9 cellular contexts compared by ENCODE assay signal in the genomic region with DNA sequence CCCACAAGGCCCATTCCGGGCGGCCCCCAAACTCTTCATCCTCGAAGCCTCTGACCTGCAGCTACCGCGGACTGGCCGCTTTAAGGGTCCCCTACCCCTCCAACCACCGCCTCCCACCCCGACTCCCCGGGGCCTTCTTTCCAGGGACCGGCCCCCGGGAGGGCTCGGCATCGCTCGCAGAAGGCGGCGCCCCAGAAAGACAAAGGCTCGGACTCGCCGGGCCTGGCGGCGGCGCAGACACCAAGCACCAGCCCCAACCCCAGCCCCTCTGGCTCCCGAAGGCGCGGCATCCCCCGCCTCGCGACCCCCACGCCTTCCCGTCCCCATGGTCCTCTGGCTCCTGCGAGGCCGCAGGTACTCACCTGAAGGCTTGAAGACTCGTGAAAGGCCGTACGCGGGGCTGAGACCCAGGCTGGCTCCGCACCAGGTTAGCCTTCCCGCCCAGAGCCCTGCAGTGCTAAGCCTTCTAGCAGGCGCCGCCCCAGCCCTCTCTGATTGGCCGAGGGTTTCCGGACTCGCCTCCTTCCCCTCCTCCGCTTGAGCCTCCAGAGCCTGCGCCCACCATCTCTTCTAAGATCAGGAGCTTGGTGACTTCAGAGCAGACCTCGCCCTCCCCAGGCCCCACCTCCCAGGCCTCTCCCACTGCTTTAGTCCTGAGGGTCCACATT. TPM values are rescaled to one million over a fixed set of nuclear protein-coding genes. Genes with fewer than 3 reads are reported as not detected.
A peak's percentile ranks its signal among the peaks of the same experiment; 100 is the strongest.
DNase-seq lines count a peak whose midpoint lies in the region; ATAC-seq, FAIRE-seq and TF ChIP-seq lines count a peak whose summit lies in the region.
"Not testable (repeated sequence)": the region's sequence is repeated elsewhere in the genome, so short reads cannot be mapped to it uniquely, and the experiment has no call there.
"Had no signal": no experiment of that assay in that cellular context is flagged by ENCODE, and none has a peak within 500 bp of the region (broad histone marks: within the 10 kb centered on the region; RNA-seq: fewer than 3 reads in every experiment).

Gene TMSB15C (minus strand): TSS at position 459 of the 668 bp plus-strand sequence.

- not testable (repeated sequence) for FAIRE-seq in A549 (lab: Jason Lieb, UNC)

- not testable (repeated sequence) for DNase-seq in A549 (ENCODE audit: low read depth in 1 of 2, low spot score in 1 of 2); activated CD4-positive, alpha-beta T cell treated with anti-CD3 and anti-CD28 coated beads for 36 hours; Right ventricle myocardium superior; neural progenitor cell (ENCODE audit: low spot score)

- not testable (repeated sequence) for TF ChIP-seq RAD21 in A549 (conservative IDR thresholded peaks at IDR 0.05 in 1 of 2, IDR thresholded peaks at IDR 0.05 in 1 of 2)

- H3K4me3 Mint-ChIP-seq in activated CD4-positive, alpha-beta T cell treated with anti-CD3 and anti-CD28 coated beads for 36 hours; neural progenitor cell: not testable (repeated sequence)

- H3K27ac Mint-ChIP-seq in activated CD4-positive, alpha-beta T cell treated with anti-CD3 and anti-CD28 coated beads for 36 hours; neural progenitor cell: not testable (repeated sequence)

- no CpG with 5 or more reads among the region's 46 CpGs for WGBS in A549 (ENCODE audit: missing lambda C conversion rate)

- POLR2A ChIA-PET in A549 (lab: Yijun Ruan, JAX); activated CD4-positive, alpha-beta T cell treated with anti-CD3 and anti-CD28 coated beads for 36 hours (lab: Charles Lee): not testable (repeated sequence)

- H4K20me1 ChIP-seq in neural progenitor cell (ENCODE audit: low read depth): not testable (repeated sequence)

- H3K4me3 ChIP-seq in A549, neural progenitor cell: not testable (repeated sequence)

- not testable (repeated sequence) for TF ChIP-seq POLR2A in A549 (IDR thresholded peaks at IDR 0.05; ENCODE audit: low read length)

- not testable (repeated sequence) for H3K4me2 ChIP-seq in A549, neural progenitor cell

- TF ChIP-seq EP300 in A549 (IDR thresholded peaks at IDR 0.05): not testable (repeated sequence)

- intact Hi-C loops in activated CD4-positive, alpha-beta T cell treated with anti-CD3 and anti-CD28 coated beads for 36 hours (cut with DNase I, micrococcal nuclease); Right ventricle myocardium superior (cut with DNase I): not testable (repeated sequence)

- H3K27me3 ChIP-seq in neural progenitor cell: not testable (repeated sequence)

- H3K27ac ChIP-seq in A549, neural progenitor cell: not testable (repeated sequence)

- H3K27me3 Mint-ChIP-seq in activated CD4-positive, alpha-beta T cell treated with anti-CD3 and anti-CD28 coated beads for 36 hours; neural progenitor cell (ENCODE audit: insufficient read depth, low read depth): not testable (repeated sequence)

- not testable (repeated sequence) for H3F3A ChIP-seq in neural progenitor cell (ENCODE audit: low read depth)

- not testable (repeated sequence) for H3K4me1 ChIP-seq in A549, neural progenitor cell

- H3K9ac ChIP-seq in neural progenitor cell: not testable (repeated sequence)

- not testable (repeated sequence) for H3K79me2 ChIP-seq in neural progenitor cell (ENCODE audit: low read depth)

- not testable (repeated sequence) for H3K9me3 Mint-ChIP-seq in activated CD4-positive, alpha-beta T cell treated with anti-CD3 and anti-CD28 coated beads for 36 hours (ENCODE audit: low read depth); neural progenitor cell

- not testable (repeated sequence) for H3K36me3 ChIP-seq in neural progenitor cell

- peak; percentile 95 to 100; a peak in 5 of 6 replicates for ATAC-seq in A549
- peak; percentile 99 for ATAC-seq in GM19035 (IDR thresholded peaks at IDR 0.05; ENCODE audit: unreplicated experiment)
- ATAC-seq in GM21529 (IDR thresholded peaks at IDR 0.05; ENCODE audit: unreplicated experiment): peak; percentile 98
- ATAC-seq in HG02938 (IDR thresholded peaks at IDR 0.05; ENCODE audit: unreplicated experiment): peak; percentile 97
- ATAC-seq in HG03378 (IDR thresholded peaks at IDR 0.05; ENCODE audit: unreplicated experiment): peak; percentile 85
- ATAC-seq in activated CD4-positive, alpha-beta T cell treated with anti-CD3 and anti-CD28 coated beads for 36 hours: peak; percentile 99
- peak; percentile 87 for ATAC-seq in Right ventricle myocardium superior (ENCODE audit: poor library complexity)

- not testable (repeated sequence) for H3K9me3 ChIP-seq in A549; neural progenitor cell (ENCODE audit: low read depth)

- CTCF ChIA-PET in A549 (lab: Yijun Ruan, JAX); activated CD4-positive, alpha-beta T cell treated with anti-CD3 and anti-CD28 coated beads for 36 hours (lab: Charles Lee): not testable (repeated sequence)

- H3K4me1 Mint-ChIP-seq in activated CD4-positive, alpha-beta T cell treated with anti-CD3 and anti-CD28 coated beads for 36 hours; neural progenitor cell: not testable (repeated sequence)

- H2AFZ ChIP-seq in neural progenitor cell (replicated peaks): not testable (repeated sequence)

- TF ChIP-seq CTCF in A549 (IDR thresholded peaks at IDR 0.05); neural progenitor cell (IDR thresholded peaks at IDR 0.05): not testable (repeated sequence)

- H3K36me3 Mint-ChIP-seq in activated CD4-positive, alpha-beta T cell treated with anti-CD3 and anti-CD28 coated beads for 36 hours (ENCODE audit: low read depth); neural progenitor cell: not testable (repeated sequence)

RNA-seq across cellular contexts. Expression of gene TMSB15C, which starts in this region (rescaled TPM):
- 0.81 and 1.1 TPM in 2 replicates for polyA plus RNA-seq in A549 (2011; rRNA removed)
- 0.17 and 0.22 TPM in 2 replicates for polyA plus RNA-seq in A549 (2012; cell fraction: cytosol; rRNA removed)
- polyA plus RNA-seq in A549 (2012; cell fraction: nucleus; rRNA removed): 0.35 and 0.42 TPM in 2 replicates
- polyA plus RNA-seq in A549 (2017; fragmentation: RNase III; extraction: RNeasy Plus Mini Kit Qiagen cat#74134 plus additional on column Dnase treatment): 0.58 to 0.96 TPM (median 0.79 TPM) in 3 replicates
- 0.15 and 0.25 TPM in 2 replicates for polyA minus RNA-seq in A549 (2011; rRNA and poly(A)+ RNA removed)
- total RNA-seq in activated CD4-positive, alpha-beta T cell treated with anti-CD3 and anti-CD28 coated beads for 36 hours: 1 to 10 TPM; 2.3 to 3.3 TPM
- 0.48 TPM for total RNA-seq in Right ventricle myocardium superior
- 18.8 and 20.6 TPM in 2 replicates for total RNA-seq in neural progenitor cell (ENCODE audit: low replicate concordance)
- polyA plus RNA-seq: CD14-positive monocyte had no signal

Comparison
In these comparisons a context has a peak if more than half of its experiments do, and no peak if none do; other contexts are left out.
1. Peak in ATAC-seq in Right ventricle myocardium superior; RNA of the gene not detected or under 1 TPM.